1 cellular context compared by ENCODE assay signal in the genomic region with DNA sequence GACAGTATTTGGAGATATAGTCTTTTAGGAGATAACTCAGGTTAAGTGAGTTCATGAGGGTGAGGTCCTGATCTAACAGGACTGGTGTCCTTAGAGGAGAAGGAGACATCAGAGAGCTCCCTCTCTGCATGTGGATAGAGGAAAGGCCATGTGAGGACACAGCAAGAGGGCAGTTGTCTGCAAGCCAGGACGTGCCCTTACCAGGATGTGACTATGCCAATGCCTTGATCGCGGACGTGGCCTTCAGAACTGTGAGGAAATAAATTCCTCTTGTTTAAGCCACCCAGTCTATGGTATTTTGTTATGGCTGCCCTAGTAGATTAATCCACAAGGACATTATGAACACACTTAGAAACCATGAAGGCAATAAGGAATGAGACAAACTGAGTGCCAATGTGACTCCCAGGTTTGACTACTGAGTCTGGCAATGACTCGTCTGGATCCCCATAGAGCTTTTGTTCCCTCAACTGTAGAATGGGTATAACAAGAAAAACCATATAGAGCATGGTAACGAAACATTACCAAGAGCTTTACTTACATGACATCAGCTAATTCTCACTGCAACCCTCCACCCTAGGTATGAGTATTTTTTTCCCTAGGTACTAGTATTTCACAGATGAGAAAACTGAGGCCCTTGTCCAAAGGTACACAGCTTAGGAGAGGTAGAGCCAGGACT.
TF ChIP-seq lines count a peak whose summit lies in the region.

No MANE protein-coding gene starts in this region.

TF ChIP-seq in A549, 52 proteins besides CTCF, POLR2A, EP300 and RAD21 (continued from another document):
- no peak for TF ChIP-seq PBX3 (IDR thresholded peaks at IDR 0.05)
- TF ChIP-seq, protein P1, sequence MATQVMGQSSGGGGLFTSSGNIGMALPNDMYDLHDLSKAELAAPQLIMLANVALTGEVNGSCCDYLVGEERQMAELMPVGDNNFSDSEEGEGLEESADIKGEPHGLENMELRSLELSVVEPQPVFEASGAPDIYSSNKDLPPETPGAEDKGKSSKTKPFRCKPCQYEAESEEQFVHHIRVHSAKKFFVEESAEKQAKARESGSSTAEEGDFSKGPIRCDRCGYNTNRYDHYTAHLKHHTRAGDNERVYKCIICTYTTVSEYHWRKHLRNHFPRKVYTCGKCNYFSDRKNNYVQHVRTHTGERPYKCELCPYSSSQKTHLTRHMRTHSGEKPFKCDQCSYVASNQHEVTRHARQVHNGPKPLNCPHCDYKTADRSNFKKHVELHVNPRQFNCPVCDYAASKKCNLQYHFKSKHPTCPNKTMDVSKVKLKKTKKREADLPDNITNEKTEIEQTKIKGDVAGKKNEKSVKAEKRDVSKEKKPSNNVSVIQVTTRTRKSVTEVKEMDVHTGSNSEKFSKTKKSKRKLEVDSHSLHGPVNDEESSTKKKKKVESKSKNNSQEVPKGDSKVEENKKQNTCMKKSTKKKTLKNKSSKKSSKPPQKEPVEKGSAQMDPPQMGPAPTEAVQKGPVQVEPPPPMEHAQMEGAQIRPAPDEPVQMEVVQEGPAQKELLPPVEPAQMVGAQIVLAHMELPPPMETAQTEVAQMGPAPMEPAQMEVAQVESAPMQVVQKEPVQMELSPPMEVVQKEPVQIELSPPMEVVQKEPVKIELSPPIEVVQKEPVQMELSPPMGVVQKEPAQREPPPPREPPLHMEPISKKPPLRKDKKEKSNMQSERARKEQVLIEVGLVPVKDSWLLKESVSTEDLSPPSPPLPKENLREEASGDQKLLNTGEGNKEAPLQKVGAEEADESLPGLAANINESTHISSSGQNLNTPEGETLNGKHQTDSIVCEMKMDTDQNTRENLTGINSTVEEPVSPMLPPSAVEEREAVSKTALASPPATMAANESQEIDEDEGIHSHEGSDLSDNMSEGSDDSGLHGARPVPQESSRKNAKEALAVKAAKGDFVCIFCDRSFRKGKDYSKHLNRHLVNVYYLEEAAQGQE (IDR thresholded peaks at IDR 0.05): no peak
- no peak for TF ChIP-seq HOXB13 (CRISPR knock-in tag; IDR thresholded peaks at IDR 0.05; ENCODE audit: low read depth)
- no peak for TF ChIP-seq NPAS2 (CRISPR knock-in tag; IDR thresholded peaks at IDR 0.05; ENCODE audit: borderline replicate concordance)
- no peak for TF ChIP-seq SREBF2 (IDR thresholded peaks at IDR 0.05)
- no peak for TF ChIP-seq EHF (CRISPR knock-in tag; IDR thresholded peaks at IDR 0.05)
- no peak for TF ChIP-seq CBX8 (IDR thresholded peaks at IDR 0.05)
TF ChIP-seq in A549: peak in this region for 0.
